In the genomic region with DNA sequence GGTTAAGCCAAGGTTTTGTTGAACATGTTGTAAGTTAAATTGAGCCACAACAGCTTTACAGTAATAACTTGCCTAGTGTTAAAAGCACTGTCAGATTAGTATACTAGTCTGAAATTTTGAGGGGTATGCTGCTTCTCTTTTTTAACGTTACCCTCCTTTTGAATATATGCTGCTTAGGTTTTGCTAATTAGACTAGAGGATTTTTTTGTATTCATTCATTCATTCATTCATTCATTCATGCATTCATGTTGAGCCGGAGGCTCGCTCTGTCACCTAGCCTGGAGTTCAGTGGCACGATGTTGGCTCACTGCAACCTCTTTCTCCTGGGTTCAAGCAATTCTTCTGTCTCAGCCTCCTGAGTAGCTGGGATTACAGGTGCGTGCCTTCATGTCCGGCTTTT, we compare ENCODE assay signal across 26 cellular contexts.
"Had no signal": no experiment of that assay in that cellular context is flagged by ENCODE, and none has a peak within 500 bp of the region (broad histone marks: within the 10 kb centered on the region; RNA-seq: fewer than 3 reads in every experiment).

No MANE protein-coding gene starts in this region.

- H3K27ac Mint-ChIP-seq: mesothelial cell of epicardium; natural killer cell treated with Interleukin-12 subunit alpha and Interleukin-12 subunit beta and Interleukin-15 and Interleukin-18, amount 100 ng/mL, for 72 hours; stimulated activated memory B cell treated with anti-CD40 and anti-IgM and Interleukin-4, amounts not matched to agents 10 μg/mL and 1 μg/mL and 100 μg/mL, for 72 hours had no signal

- H3K9me3 Mint-ChIP-seq: effector memory CD8-positive, alpha-beta T cell; naive B cell; natural killer cell treated with Interleukin-12 subunit alpha and Interleukin-12 subunit beta and Interleukin-15 and Interleukin-18, amount 100 ng/mL, for 72 hours; neural crest cell; type B pancreatic cell had no signal

- H3K9me3 ChIP-seq: heart left ventricle, mucosa of descending colon, neutrophil, pancreas, right atrium auricular region, spleen, testis, tibial artery had no signal

- H3K27me3 Mint-ChIP-seq: effector memory CD8-positive, alpha-beta T cell; naive B cell; natural killer cell treated with Interleukin-12 subunit alpha and Interleukin-12 subunit beta and Interleukin-15 and Interleukin-18, amount 100 ng/mL, for 72 hours; progenitor cell of endocrine pancreas; stimulated activated memory B cell treated with anti-CD40 and anti-IgM and Interleukin-4, amounts not matched to agents 10 μg/mL and 1 μg/mL and 100 μg/mL, for 72 hours; type B pancreatic cell had no signal

- DNase-seq: dermis blood vessel endothelial cell; effector memory CD8-positive, alpha-beta T cell; heart left ventricle; kidney; mesenchymal stem cell; mucosa of descending colon; naive B cell; pancreas; spleen; stimulated activated CD4-positive, alpha-beta T cell treated with anti-CD3 and anti-CD28 coated beads, Interleukin-4, amount 100 ng/mL, for 4 hours; stimulated activated naive CD8-positive, alpha-beta T cell treated with anti-CD3 and anti-CD28 coated beads, Interleukin-15, Interleukin-2, amounts not matched to agents 100 U/mL and 50 U/mL, for 24 hours; substantia nigra; testis; tibial artery had no signal

- H3K27ac ChIP-seq: coronary artery, hepatocyte, pancreas, skin epidermis, spleen, testis, tibial artery had no signal

- H3K4me3 ChIP-seq: coronary artery, heart left ventricle, hepatocyte, mucosa of descending colon, pancreas, right atrium auricular region, skin epidermis, spleen, testis, tibial artery had no signal

- H3K4me3 Mint-ChIP-seq: mesothelial cell of epicardium; natural killer cell treated with Interleukin-12 subunit alpha and Interleukin-12 subunit beta and Interleukin-15 and Interleukin-18, amount 100 ng/mL, for 72 hours; neural crest cell; stimulated activated memory B cell treated with anti-CD40 and anti-IgM and Interleukin-4, amounts not matched to agents 10 μg/mL and 1 μg/mL and 100 μg/mL, for 72 hours; type B pancreatic cell had no signal

- H3K27me3 ChIP-seq: heart left ventricle, hepatocyte, neutrophil, pancreas, right atrium auricular region, spleen, testis, tibial artery had no signal

- ATAC-seq: effector memory CD8-positive, alpha-beta T cell; heart left ventricle; left lobe of liver; mucosa of descending colon; natural killer cell treated with Interleukin-12 subunit alpha and Interleukin-12 subunit beta and Interleukin-15 and Interleukin-18, amount 100 ng/mL, for 72 hours; stimulated activated memory B cell treated with anti-CD40 and anti-IgM and Interleukin-4, amounts not matched to agents 10 μg/mL and 1 μg/mL and 100 μg/mL, for 72 hours; stimulated activated naive CD8-positive, alpha-beta T cell treated with anti-CD3 and anti-CD28 coated beads, Interleukin-15, Interleukin-2, amounts not matched to agents 100 U/mL and 50 U/mL, for 24 hours had no signal
